ENCODE assay signal across 9 cellular contexts in the genomic region with DNA sequence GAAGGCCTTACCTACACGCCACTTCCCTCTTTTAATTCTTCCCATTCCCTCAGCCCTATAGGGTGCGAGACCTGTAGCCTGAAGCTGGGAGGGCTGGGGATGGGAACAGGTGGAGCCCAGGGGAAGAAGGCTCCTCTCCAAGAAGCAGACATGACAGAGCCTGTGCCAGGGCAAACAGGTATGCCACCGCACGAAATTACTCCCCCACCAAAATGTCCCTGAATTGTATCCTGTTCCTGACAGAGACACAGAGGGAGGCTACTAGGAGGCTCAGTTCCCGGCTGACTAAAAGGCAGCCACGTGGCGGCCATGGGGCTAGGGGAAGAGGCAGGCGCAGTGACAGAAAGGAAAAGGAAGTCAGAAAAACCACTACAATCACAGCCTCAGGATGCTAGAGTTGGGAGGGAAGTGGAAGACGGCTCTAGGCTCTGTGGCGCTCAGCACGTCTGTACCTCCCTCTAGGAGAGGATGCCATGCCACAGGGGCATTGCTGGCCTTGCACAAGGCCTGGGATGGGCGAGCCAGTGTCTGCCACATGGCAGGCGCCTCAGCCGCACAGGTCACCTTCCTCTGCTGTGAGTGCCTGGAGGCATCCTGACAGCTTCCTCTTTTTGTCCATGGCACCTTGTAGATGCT. TPM values are rescaled to one million over a fixed set of nuclear protein-coding genes. Genes with fewer than 3 reads are reported as not detected.
DNase-seq lines count a peak whose midpoint lies in the region; ATAC-seq and TF ChIP-seq lines count a peak whose summit lies in the region.
"Had no signal": no experiment of that assay in that cellular context is flagged by ENCODE, and none has a peak within 500 bp of the region (broad histone marks: within the 10 kb centered on the region; RNA-seq: fewer than 3 reads in every experiment).

No MANE protein-coding gene starts in this region.

- TF ChIP-seq CTCF in endothelial cell (IDR thresholded peaks at IDR 0.05; ENCODE audit: unreplicated experiment), result no peak
- TF ChIP-seq CTCF in GM20000 (IDR thresholded peaks at IDR 0.05; ENCODE audit: extremely low read depth, missing control alignments), result no peak
- no peak for TF ChIP-seq CTCF in GM10266 (IDR thresholded peaks at IDR 0.05; ENCODE audit: control insufficient read depth, insufficient read depth, low read depth, missing control alignments)

- DNase-seq in Jurkat, Clone E6-1 (ENCODE audit: low read depth, low spot score), result peak; percentile 88
- peak; percentile 19 for DNase-seq in activated CD4-positive, alpha-beta T cell treated with anti-CD3 and anti-CD28 coated beads, Interleukin-2, amount 50 U/mL, for 1 hour
- DNase-seq in endothelial cell (ENCODE audit: low spot score) (no peak), GM20000 (ENCODE audit: low spot score) (no peak), erythroblast (lab: John Stamatoyannopoulos, UW) (no peak), GM10266 (ENCODE audit: extremely low spot score) (no peak)
- DNase-seq in stimulated activated CD4-positive, alpha-beta T cell treated with anti-CD3 and anti-CD28 coated beads, Interleukin-4, amount 100 ng/mL, for 24 hours, result peak; percentile 19

- peaks cover 29% of the 10 kb centered on the region for H3K4me1 Mint-ChIP-seq in endothelial cell (ENCODE audit: unreplicated experiment)

- peak overlapping the region; percentile 64 for H3K4me3 ChIP-seq in Jurkat, Clone E6-1 (ENCODE audit: low read length)

- peak overlapping the region; percentile 13 for H3K27ac Mint-ChIP-seq in endothelial cell (ENCODE audit: unreplicated experiment)

- TF ChIP-seq POLR2A in erythroblast (IDR thresholded peaks at IDR 0.05; ENCODE audit: low read length), result no peak

- H3K9me3 Mint-ChIP-seq in endothelial cell (ENCODE audit: unreplicated experiment), result no peaks in the 10 kb centered on the region

- no peak for ATAC-seq in GM21717 (IDR thresholded peaks at IDR 0.05; ENCODE audit: unreplicated experiment)

- H3K27me3 Mint-ChIP-seq in endothelial cell (ENCODE audit: unreplicated experiment), result peaks cover 15% of the 10 kb centered on the region

- H3K36me3 Mint-ChIP-seq in endothelial cell (ENCODE audit: low read depth, unreplicated experiment), result no peaks in the 10 kb centered on the region

- no peak overlapping the region for H3K4me3 Mint-ChIP-seq in endothelial cell (ENCODE audit: unreplicated experiment)

RNA-seq across cellular contexts. Expression of gene TFEB, which starts 27.7 kb away (rescaled TPM):
- polyA plus RNA-seq in Jurkat, Clone E6-1 (2012; ENCODE audit: insufficient read depth, insufficient read length), result 6.3 TPM
- total RNA-seq in endothelial cell (ENCODE audit: unreplicated experiment), result 10.4 TPM

RNA-seq across cellular contexts. Expression of gene PGC, which starts 39.5 kb away (rescaled TPM):
- polyA plus RNA-seq in Jurkat, Clone E6-1 (2012; ENCODE audit: insufficient read depth, insufficient read length), result not detected
- total RNA-seq in endothelial cell (ENCODE audit: unreplicated experiment), result not detected
- total RNA-seq: pulmonary artery endothelial cell had no signal

Comparison
In these comparisons a context has a peak if more than half of its experiments do, and no peak if none do; other contexts are left out.
1. DNase-seq: peak in Jurkat, Clone E6-1 (single experiment), activated CD4-positive, alpha-beta T cell treated with anti-CD3 and anti-CD28 coated beads, Interleukin-2, amount 50 U/mL, for 1 hour (single experiment) and stimulated activated CD4-positive, alpha-beta T cell treated with anti-CD3 and anti-CD28 coated beads, Interleukin-4, amount 100 ng/mL, for 24 hours (single experiment); none in endothelial cell (single experiment), GM20000 (single experiment), erythroblast (0 of 2) and GM10266 (single experiment).